In the genomic region with DNA sequence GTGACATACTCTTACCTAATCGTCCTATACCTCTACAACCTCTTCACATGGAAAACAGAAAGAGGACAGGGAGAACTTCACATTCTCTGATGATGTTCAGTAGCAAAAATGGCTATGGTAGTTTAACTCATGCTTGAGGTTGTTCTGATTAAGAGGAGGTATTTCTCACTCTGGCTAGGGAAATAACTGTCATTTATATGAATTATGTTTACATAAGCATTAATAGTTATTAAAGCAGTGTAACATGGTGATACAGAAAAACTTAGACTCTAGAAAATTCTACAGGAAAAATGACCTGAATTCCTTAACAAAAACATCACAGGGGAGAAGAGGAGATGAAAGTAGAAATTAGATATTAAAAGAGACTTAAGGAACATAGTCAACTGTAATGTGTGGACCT, we compare ENCODE assay signal across 32 cellular contexts.
"Had no signal": no experiment of that assay in that cellular context is flagged by ENCODE, and none has a peak within 500 bp of the region (broad histone marks: within the 10 kb centered on the region; RNA-seq: fewer than 3 reads in every experiment).

No MANE protein-coding gene starts in this region.

- H3K4me3 Mint-ChIP-seq: activated B cell treated with CpG ODN at 0.5 μM for 24 hours; activated CD8-positive, alpha-beta T cell treated with anti-CD3 and anti-CD28 coated beads for 36 hours; activated naive CD4-positive, alpha-beta T cell treated with anti-CD3 and anti-CD28 coated beads, Interleukin-2, amount 10 ng/mL, durations not matched to agents 7 days and 5 days; activated naive CD8-positive, alpha-beta T cell treated with anti-CD3 and anti-CD28 coated beads, Interleukin-2, amount 10 ng/mL, durations not matched to agents 7 days and 5 days; activated T-cell treated with anti-CD3 and anti-CD28 coated beads, Interleukin-2, amount 50 U/mL, for 4 hours; activated T-helper 17 cell treated with anti-CD3 and anti-CD28 coated beads, Interleukin-2, amount 50 U/mL, for 72 hours; effector memory CD8-positive, alpha-beta T cell; T-helper 17 cell; T-helper 2 cell treated with Interferon-gamma antibody and Interleukin-4, amounts not matched to agents 5 μg/mL and 100 μg/mL, for 36 hours had no signal

- ATAC-seq: activated CD4-positive, CD25-positive, alpha-beta regulatory T cell treated with anti-CD3 and anti-CD28 coated beads, Interleukin-2, amount 50 U/mL, for 24 hours; activated CD8-positive, alpha-beta T cell treated with anti-CD3 and anti-CD28 coated beads for 36 hours; activated naive CD4-positive, alpha-beta T cell treated with anti-CD3 and anti-CD28 coated beads, Interleukin-2, amount 50 U/mL, for 72 hours; activated T-cell treated with anti-CD3 and anti-CD28 coated beads, Interleukin-2, amount 50 U/mL, for 4 hours; activated T-helper 17 cell treated with anti-CD3 and anti-CD28 coated beads, Interleukin-2, amount 50 U/mL, for 72 hours; body of pancreas; effector memory CD8-positive, alpha-beta T cell; gastroesophageal sphincter; heart right ventricle; T-helper 17 cell had no signal

- H3K27ac ChIP-seq: body of pancreas, esophagus squamous epithelium, gastroesophageal sphincter, hepatocyte, WERI-Rb-1 had no signal

- H3K36me3 ChIP-seq: esophagus squamous epithelium, gastroesophageal sphincter, heart right ventricle, WERI-Rb-1 had no signal

- DNase-seq: activated B cell treated with CpG ODN at 0.5 μM for 24 hours; activated CD4-positive, alpha-beta T cell treated with anti-CD3 and anti-CD28 coated beads for 48 hours; activated CD4-positive, alpha-beta T cell treated with anti-CD3 and anti-CD28 coated beads, Interleukin-2, amount 50 U/mL, for 1 hour; activated CD4-positive, alpha-beta T cell treated with anti-CD3 and anti-CD28 coated beads, Interleukin-2, amount 50 U/mL, for 48 hours; activated CD8-positive, alpha-beta memory T cell treated with anti-CD3 and anti-CD28 coated beads for 24 hours; activated CD8-positive, alpha-beta T cell treated with anti-CD3 and anti-CD28 coated beads for 36 hours; activated effector memory CD4-positive, alpha-beta T cell treated with Interleukin-2 at 50 U/mL for 16 hours; activated naive CD4-positive, alpha-beta T cell treated with anti-CD3 and anti-CD28 coated beads, Interleukin-2, amount 10 ng/mL, durations not matched to agents 7 days and 5 days; activated naive CD8-positive, alpha-beta T cell treated with anti-CD3 and anti-CD28 coated beads, Interleukin-2, amount 10 ng/mL, durations not matched to agents 7 days and 5 days; activated T-cell treated with anti-CD3 and anti-CD28 coated beads, Interleukin-2, amount 50 U/mL, for 4 hours; amygdala; aorta; body of pancreas; caudate nucleus; cortex of kidney; dermis blood vessel endothelial cell; effector CD4-positive, alpha-beta T cell; effector memory CD8-positive, alpha-beta T cell; erythroblast; esophagus squamous epithelium; heart right ventricle; T-helper 1 cell; T-helper 17 cell; T1000; WERI-Rb-1 had no signal

- H3K27me3 ChIP-seq: body of pancreas, esophagus squamous epithelium, gastroesophageal sphincter, heart right ventricle, hepatocyte had no signal

- H3K4me2 ChIP-seq: hepatocyte had no signal

- FAIRE-seq: colon had no signal

- H3K9me3 ChIP-seq: body of pancreas, esophagus squamous epithelium, gastroesophageal sphincter, heart right ventricle had no signal

- H3K9me3 Mint-ChIP-seq: activated B cell treated with CpG ODN at 0.5 μM for 24 hours; activated CD8-positive, alpha-beta T cell treated with anti-CD3 and anti-CD28 coated beads for 36 hours; activated naive CD4-positive, alpha-beta T cell treated with anti-CD3 and anti-CD28 coated beads, Interleukin-2, amount 10 ng/mL, durations not matched to agents 7 days and 5 days; activated naive CD4-positive, alpha-beta T cell treated with anti-CD3 and anti-CD28 coated beads, Interleukin-2, amount 50 U/mL, for 72 hours; activated T-cell treated with anti-CD3 and anti-CD28 coated beads, Interleukin-2, amount 50 U/mL, for 4 hours; activated T-helper 17 cell treated with anti-CD3 and anti-CD28 coated beads, Interleukin-2, amount 50 U/mL, for 72 hours; effector memory CD8-positive, alpha-beta T cell; T-helper 2 cell treated with Interferon-gamma antibody and Interleukin-4, amounts not matched to agents 5 μg/mL and 100 μg/mL, for 36 hours had no signal

- H3K27me3 Mint-ChIP-seq: activated B cell treated with CpG ODN at 0.5 μM for 24 hours; activated CD8-positive, alpha-beta T cell treated with anti-CD3 and anti-CD28 coated beads for 36 hours; activated naive CD4-positive, alpha-beta T cell treated with anti-CD3 and anti-CD28 coated beads, Interleukin-2, amount 10 ng/mL, durations not matched to agents 7 days and 5 days; activated naive CD8-positive, alpha-beta T cell treated with anti-CD3 and anti-CD28 coated beads, Interleukin-2, amount 10 ng/mL, durations not matched to agents 7 days and 5 days; activated T-helper 17 cell treated with anti-CD3 and anti-CD28 coated beads, Interleukin-2, amount 50 U/mL, for 72 hours; effector memory CD8-positive, alpha-beta T cell; T-helper 17 cell had no signal

- H3K4me3 ChIP-seq: body of pancreas, esophagus squamous epithelium, gastroesophageal sphincter, heart right ventricle, hepatocyte had no signal

- H3K27ac Mint-ChIP-seq: activated B cell treated with CpG ODN at 0.5 μM for 24 hours; activated CD8-positive, alpha-beta T cell treated with anti-CD3 and anti-CD28 coated beads for 36 hours; activated naive CD4-positive, alpha-beta T cell treated with anti-CD3 and anti-CD28 coated beads, Interleukin-2, amount 10 ng/mL, durations not matched to agents 7 days and 5 days; activated naive CD4-positive, alpha-beta T cell treated with anti-CD3 and anti-CD28 coated beads, Interleukin-2, amount 50 U/mL, for 72 hours; activated naive CD8-positive, alpha-beta T cell treated with anti-CD3 and anti-CD28 coated beads, Interleukin-2, amount 10 ng/mL, durations not matched to agents 7 days and 5 days; activated T-helper 17 cell treated with anti-CD3 and anti-CD28 coated beads, Interleukin-2, amount 50 U/mL, for 72 hours; effector memory CD8-positive, alpha-beta T cell; T-helper 17 cell; T-helper 2 cell treated with Interferon-gamma antibody and Interleukin-4, amounts not matched to agents 5 μg/mL and 100 μg/mL, for 36 hours had no signal
